ENCODE assay signal across 8 cellular contexts in genomic region chr3:5006755-5007202, GRCh38. TPM values are rescaled to one million over a fixed set of nuclear protein-coding genes. Genes with fewer than 3 reads are reported as not detected.
DNase-seq lines count a peak whose midpoint lies in the region; ATAC-seq and TF ChIP-seq lines count a peak whose summit lies in the region.

No MANE protein-coding gene starts in this region.

- no peaks in the 10 kb centered on the region for H3K9me3 Mint-ChIP-seq in CD4-positive, alpha-beta memory T cell

- H3K4me2 ChIP-seq in GM23248 (ENCODE audit: unreplicated experiment): no peak overlapping the region

- POLR2A ChIA-PET in CD4-positive, alpha-beta memory T cell (lab: Charles Lee; ENCODE audit: partially characterized antibody): interaction anchor here (1.0 to 25.1 kb wide), 3 partner anchors 10 to 25 kb away, joined by 3 to 580 read pairs (median 4); partner anchors contain the start of gene BHLHE40

- H3K9me3 ChIP-seq in CD4-positive, alpha-beta memory T cell (ENCODE audit: control insufficient read depth in 1 of 2, low read length in 2 of 2): no peaks in the 10 kb centered on the region
- H3K9me3 ChIP-seq in sigmoid colon (no peaks in the 10 kb centered on the region), GM23248 (ENCODE audit: low read depth) (no peaks in the 10 kb centered on the region)

- H3K27me3 Mint-ChIP-seq in CD4-positive, alpha-beta memory T cell: no peaks in the 10 kb centered on the region

- CTCF ChIA-PET in CD4-positive, alpha-beta memory T cell (lab: Charles Lee; ENCODE audit: partially characterized antibody): interaction anchor here (2.0 kb wide), 1 partner anchor 27 kb away, joined by 6 read pairs; the partner anchor contains the start of gene BHLHE40

- H3K4me3 ChIP-seq in CD4-positive, alpha-beta memory T cell (ENCODE audit: low read length in 2 of 2): no peak overlapping the region
- no peak overlapping the region for H3K4me3 ChIP-seq in sigmoid colon
- H3K4me3 ChIP-seq in GM23248: no peak overlapping the region

- no peaks in the 10 kb centered on the region for H3F3A ChIP-seq in GM23248 (ENCODE audit: insufficient read depth)

- no peaks in the 10 kb centered on the region for H3K79me2 ChIP-seq in GM23248 (ENCODE audit: insufficient read depth)

- no peak for TF ChIP-seq EP300 in sigmoid colon (IDR thresholded peaks at IDR 0.05)

- TF ChIP-seq POLR2A in sigmoid colon (IDR thresholded peaks at IDR 0.05): no peak

- peaks cover 29 to 70% (median 38%) of the 10 kb centered on the region in 4 donors for H3K4me1 Mint-ChIP-seq in CD4-positive, alpha-beta memory T cell

- ATAC-seq in GM19468 (IDR thresholded peaks at IDR 0.05; ENCODE audit: extremely low read depth, unreplicated experiment): peak; percentile 34
- peak; percentile 60 for ATAC-seq in HG03558 (IDR thresholded peaks at IDR 0.05; ENCODE audit: extremely low read depth, unreplicated experiment)

- H3K27ac Mint-ChIP-seq in CD4-positive, alpha-beta memory T cell: peak overlapping the region; percentile 88 to 98 (median 96)

- peak overlapping the region; percentile 17 for H3K27ac ChIP-seq in CD4-positive, alpha-beta memory T cell (ENCODE audit: low read depth, low read length)
- H3K27ac ChIP-seq in sigmoid colon (no peak overlapping the region), GM23248 (no peak overlapping the region)

- TF ChIP-seq CTCF in sigmoid colon (IDR thresholded peaks at IDR 0.05): no peak

- no peak overlapping the region for H2AFZ ChIP-seq in GM23248

- H3K4me1 ChIP-seq in CD4-positive, alpha-beta memory T cell (ENCODE audit: insufficient read depth, low read length): peaks cover 46% of the 10 kb centered on the region
- H3K4me1 ChIP-seq in sigmoid colon: no peaks in the 10 kb centered on the region
- H3K4me1 ChIP-seq in GM23248 (ENCODE audit: insufficient read depth): peaks cover 12% of the 10 kb centered on the region; the same call in 1 of the 2 replicates

- H3K9ac ChIP-seq in GM23248: no peak overlapping the region

- peaks cover 0 to 1% of the 10 kb centered on the region in 2 donors for H3K36me3 Mint-ChIP-seq in CD4-positive, alpha-beta memory T cell

- no peaks in the 10 kb centered on the region for H4K20me1 ChIP-seq in GM23248 (ENCODE audit: insufficient read depth)

- no peaks in the 10 kb centered on the region for H3K9me2 ChIP-seq in GM23248 (ENCODE audit: insufficient read depth)

- WGBS in sigmoid colon, 2 donors: 50 to 84% methylated on average over 9 of the region's 9 CpGs
- WGBS in GM23248 (ENCODE audit: low coverage in 1 of 2, low lambda C conversion rate in 2 of 2, missing lambda C conversion rate in 2 of 2), 2 experiments: 79 to 84% methylated on average over 9 of the region's 9 CpGs

- in situ Hi-C loops in GM23248 (cut with MboI): no loop called here

- peak; percentile 64 to 95 (median 76) for DNase-seq in CD4-positive, alpha-beta memory T cell
- DNase-seq in activated T-helper 1 cell treated with anti-CD3 and anti-CD28 coated beads, Interleukin-2, amount 50 U/mL, for 16 hours (ENCODE audit: low read depth in 1 of 2, low spot score in 1 of 2): peak; percentile 33 to 56
- DNase-seq in sigmoid colon (peak; percentile 63), GM23248 (no peak), NCI-H446 (lab: John Stamatoyannopoulos, UW) (no peak), HuH-7 (ENCODE audit: low spot score) (no peak)

- peak overlapping the region in 6 of 8 donors; percentile 54 to 81 (median 66) for H3K4me3 Mint-ChIP-seq in CD4-positive, alpha-beta memory T cell

- no peaks in the 10 kb centered on the region for H3K27me3 ChIP-seq in CD4-positive, alpha-beta memory T cell (ENCODE audit: insufficient read depth, low read length)
- H3K27me3 ChIP-seq in sigmoid colon (no peaks in the 10 kb centered on the region), GM23248 (replicated peaks; ENCODE audit: insufficient read depth) (no peaks in the 10 kb centered on the region)

- H3K36me3 ChIP-seq in CD4-positive, alpha-beta memory T cell (ENCODE audit: insufficient read depth, low read length): no peaks in the 10 kb centered on the region
- H3K36me3 ChIP-seq in sigmoid colon (no peaks in the 10 kb centered on the region), GM23248 (ENCODE audit: low read depth) (no peaks in the 10 kb centered on the region)

- intact Hi-C loops in CD4-positive, alpha-beta memory T cell (cut with micrococcal nuclease): no loop called here
- intact Hi-C loops in sigmoid colon (cut with DNase I): no loop called here

RNA-seq across cellular contexts. Expression of gene BHLHE40, which starts 27.5 kb away (rescaled TPM):
- total RNA-seq in CD4-positive, alpha-beta memory T cell: 10 to 100 TPM; 44.9 to 45.8 TPM
- polyA plus RNA-seq in CD4-positive, alpha-beta memory T cell: 10 to 100 TPM; 33.0 to 34.6 TPM
- total RNA-seq in sigmoid colon: 10 to 100 TPM; 12.5 to 81.9 (median 24.3) TPM
- 10 to 100 TPM; 11.1 to 32.2 (median 22.2) TPM for polyA plus RNA-seq in sigmoid colon
- total RNA-seq in GM23248 (2014; rRNA removed; shearing (Covaris generic)): 27.6 and 33.9 TPM in 2 replicates
- 42.9 TPM in 2 replicates for polyA plus RNA-seq in GM23248 (2016; fragmentation: Nextera tagmentation; extraction: Ambion mirVana)

Comparison
In these comparisons a context has a peak if more than half of its experiments do, and no peak if none do; other contexts are left out.
1. DNase-seq: peak in CD4-positive, alpha-beta memory T cell (5 of 5), activated T-helper 1 cell treated with anti-CD3 and anti-CD28 coated beads, Interleukin-2, amount 50 U/mL, for 16 hours (2 of 2) and sigmoid colon (single experiment); none in GM23248 (single experiment), NCI-H446 (0 of 2) and HuH-7 (single experiment).